8 cellular contexts compared by ENCODE assay signal in genomic region chr2:16608661-16609643, GRCh38.
DNase-seq lines count a peak whose midpoint lies in the region; ATAC-seq and TF ChIP-seq lines count a peak whose summit lies in the region.

No MANE protein-coding gene starts in this region.

- H3K27me3 ChIP-seq in layer of hippocampus (ENCODE audit: control insufficient read depth, insufficient read depth, low read length) = no peaks in the 10 kb centered on the region

- peak; percentile 99 for TF ChIP-seq CTCF in AG09309 (IDR thresholded peaks at IDR 0.05; ENCODE audit: control insufficient read depth, insufficient read depth, low read depth, low read length, missing control alignments)
- peak; percentile 98 for TF ChIP-seq CTCF in choroid plexus epithelial cell (conservative IDR thresholded peaks at IDR 0.05; ENCODE audit: low read depth, low read length)

- peak; percentile 37 for DNase-seq in AG09309 (ENCODE audit: low read depth)
- DNase-seq in NCI-H2196 (lab: John Stamatoyannopoulos, UW; ENCODE audit: unreplicated experiment) = peak; percentile 60
- DNase-seq in choroid plexus epithelial cell (ENCODE audit: low read depth) = peak; percentile 89
- peak; percentile 77 to 79 for DNase-seq in stimulated activated CD4-positive, alpha-beta T cell treated with anti-CD3 and anti-CD28 coated beads, Interleukin-1b, Interleukin-23, amount 100 ng/mL, for 4 hours (ENCODE audit: low read depth in 2 of 2)

- H3K4me3 ChIP-seq in AG09309 (ENCODE audit: control insufficient read depth, low read depth, low read length) (peak overlapping the region; percentile 44), choroid plexus epithelial cell (ENCODE audit: low read depth, low read length) (peak overlapping the region; percentile 57)

- peak overlapping the region; percentile 59 for H3K27ac ChIP-seq in layer of hippocampus (ENCODE audit: low read depth, low read length)

- peak; percentile 91 for ATAC-seq in GM18868 (IDR thresholded peaks at IDR 0.05; ENCODE audit: unreplicated experiment)
- ATAC-seq in HG03135 (IDR thresholded peaks at IDR 0.05; ENCODE audit: unreplicated experiment) = peak; percentile 94
- ATAC-seq in activated CD4-positive, CD25-positive, alpha-beta regulatory T cell treated with anti-CD3 and anti-CD28 coated beads, Interleukin-2, amount 50 U/mL, for 24 hours = peak; percentile 86 to 90

Comparison
In these comparisons a context has a peak if more than half of its experiments do, and no peak if none do; other contexts are left out.
1. Peak in every context shown above with its lines: DNase-seq, ATAC-seq, H3K4me3 ChIP-seq and H3K27ac ChIP-seq.
2. DNase-seq: peak in every context shown above with its lines; median percentile 89 in choroid plexus epithelial cell; 78 in stimulated activated CD4-positive, alpha-beta T cell treated with anti-CD3 and anti-CD28 coated beads, Interleukin-1b, Interleukin-23, amount 100 ng/mL, for 4 hours; 60 in NCI-H2196; 37 in AG09309.